In the genomic region with DNA sequence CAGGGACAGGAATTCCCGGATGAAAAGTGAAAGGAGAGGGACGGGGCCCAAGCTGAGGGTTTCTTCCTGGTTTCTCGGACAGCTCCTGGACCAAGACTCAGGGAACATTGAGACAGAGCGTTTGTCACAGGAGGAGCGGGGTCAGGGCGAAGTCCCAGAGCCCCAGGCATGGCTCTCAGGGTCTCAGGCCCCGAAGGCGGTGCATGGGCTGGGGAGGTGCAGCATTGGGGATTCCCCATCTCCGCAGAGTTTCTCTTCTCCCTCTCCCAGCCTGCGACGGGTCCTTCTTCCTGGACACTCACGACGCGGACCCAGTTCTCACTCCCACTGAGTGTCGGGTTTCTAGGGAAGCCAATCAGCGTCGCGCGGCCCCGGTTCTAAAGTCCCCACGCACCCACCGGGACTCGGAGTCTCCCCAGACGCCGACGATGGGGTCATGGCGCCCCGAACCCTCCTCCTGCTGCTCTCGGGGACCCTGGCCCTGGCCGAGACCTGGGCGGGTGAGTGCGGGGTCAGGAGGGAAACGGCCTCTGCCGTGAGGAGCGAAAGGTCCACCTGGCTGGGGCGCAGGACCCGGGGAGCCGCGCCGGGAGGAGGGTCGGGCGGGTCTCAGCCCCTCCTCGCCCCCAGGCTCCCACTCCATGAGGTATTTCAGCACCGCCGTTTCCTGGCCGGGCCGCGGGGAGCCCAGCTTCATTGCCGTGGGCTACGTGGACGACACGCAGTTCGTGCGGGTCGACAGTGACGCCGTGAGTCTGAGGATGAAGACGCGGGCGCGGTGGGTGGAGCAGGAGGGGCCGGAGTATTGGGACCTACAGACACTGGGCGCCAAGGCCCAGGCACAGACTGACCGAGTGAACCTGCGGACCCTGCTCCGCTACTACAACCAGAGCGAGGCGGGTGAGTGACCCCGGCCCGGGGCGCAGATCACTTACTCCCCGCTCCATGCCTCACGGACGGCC, we compare ENCODE assay signal across 8 cellular contexts. TPM values are rescaled to one million over a fixed set of nuclear protein-coding genes. Genes with fewer than 3 reads are reported as not detected.
DNase-seq lines count a peak whose midpoint lies in the region; ATAC-seq, FAIRE-seq and TF ChIP-seq lines count a peak whose summit lies in the region.

No MANE protein-coding gene starts in this region.

- peak overlapping the region in 2 of 4 donors; percentile 13 to 57 for H3K27ac ChIP-seq in pancreas

- H3K9me3 ChIP-seq in pancreas = no peaks in the 10 kb centered on the region

- peaks cover 32% of the 10 kb centered on the region for H3K27me3 Mint-ChIP-seq in activated T-cell treated with anti-CD3 and anti-CD28 coated beads, Interleukin-2, amount 50 U/mL, for 72 hours (ENCODE audit: low read depth)

- peaks cover 0 to 4% (median 0%) of the 10 kb centered on the region in 3 donors for H3K4me1 ChIP-seq in pancreas

- H3K36me3 Mint-ChIP-seq in activated T-cell treated with anti-CD3 and anti-CD28 coated beads, Interleukin-2, amount 50 U/mL, for 72 hours (ENCODE audit: insufficient read depth in 2 of 2) = peaks cover 1 to 3% of the 10 kb centered on the region in 2 donors

- ATAC-seq in activated T-cell treated with anti-CD3 and anti-CD28 coated beads, Interleukin-2, amount 50 U/mL, for 72 hours (replicated peaks in 1 of 2) = peak; percentile 41 to 57
- ATAC-seq in Right ventricle myocardium superior (ENCODE audit: poor library complexity) = peak; percentile 83
- peak; percentile 64 to 82 (median 74) for ATAC-seq in pancreas
- ATAC-seq in GM19324 (IDR thresholded peaks at IDR 0.05; ENCODE audit: low FRiP score, unreplicated experiment) = no peak
- ATAC-seq in GM21390 (IDR thresholded peaks at IDR 0.05; ENCODE audit: unreplicated experiment) = no peak

- H3K4me3 ChIP-seq in GM12875 (ENCODE audit: low read depth, low read length) (peak overlapping the region; percentile 36), pancreas (peak overlapping the region; percentile 24 to 83 (median 56))

- intact Hi-C loops in Right ventricle myocardium superior (cut with DNase I) = no loop called here
- intact Hi-C loops in pancreas (cut with DNase I) = no loop called here

- peak in 1 of 2 donors; percentile 19 for DNase-seq in activated T-cell treated with anti-CD3 and anti-CD28 coated beads, Interleukin-2, amount 50 U/mL, for 72 hours
- DNase-seq in Right ventricle myocardium superior = peak; percentile 68
- DNase-seq in pancreas = peak; percentile 17 to 73 (median 42)
- DNase-seq in A172 (ENCODE audit: low spot score) = no peak
- DNase-seq in NCI-H1105 treated with DMSO at 0.1 percent for 48 hours (lab: John Stamatoyannopoulos, UW) = no peak

- no peak overlapping the region for H3K27ac Mint-ChIP-seq in activated T-cell treated with anti-CD3 and anti-CD28 coated beads, Interleukin-2, amount 50 U/mL, for 72 hours

- H3K36me3 ChIP-seq in pancreas = no peaks in the 10 kb centered on the region

- TF ChIP-seq CTCF in GM12875 (IDR thresholded peaks at IDR 0.05; ENCODE audit: borderline replicate concordance, insufficient read depth, low read depth, low read length) (no peak), pancreas (IDR thresholded peaks at IDR 0.05) (no peak)

- no peaks in the 10 kb centered on the region for H3K9me3 Mint-ChIP-seq in activated T-cell treated with anti-CD3 and anti-CD28 coated beads, Interleukin-2, amount 50 U/mL, for 72 hours

- peak overlapping the region; percentile 74 to 82 for H3K4me3 Mint-ChIP-seq in activated T-cell treated with anti-CD3 and anti-CD28 coated beads, Interleukin-2, amount 50 U/mL, for 72 hours

- H3K4me1 Mint-ChIP-seq in activated T-cell treated with anti-CD3 and anti-CD28 coated beads, Interleukin-2, amount 50 U/mL, for 72 hours (ENCODE audit: low read depth) = peaks cover 21% of the 10 kb centered on the region

- H3K27me3 ChIP-seq in pancreas = no peaks in the 10 kb centered on the region

- 4 to 5% methylated on average over 64 to 74 of the region's 74 CpGs for WGBS in pancreas, 2 donors

- no peak for FAIRE-seq in pancreas (lab: Jason Lieb, UNC)

RNA-seq across cellular contexts. Expression of gene POLR1H, which starts 54.6 kb away (rescaled TPM):
- total RNA-seq in activated T-cell treated with anti-CD3 and anti-CD28 coated beads, Interleukin-2, amount 50 U/mL, for 72 hours = 10 to 100 TPM; 77.1 to 81.9 TPM
- total RNA-seq in Right ventricle myocardium superior (12.2 TPM), pancreas (10 to 100 TPM; 12.5 to 19.3 (median 13.5) TPM)
- polyA plus RNA-seq in pancreas = 10 to 100 TPM; 20.7 to 29.8 TPM
- total RNA-seq in A172 (2014; rRNA removed; shearing (Covaris generic)) = 16.7 and 19.4 TPM in 2 replicates

Comparison
In these comparisons a context has a peak if more than half of its experiments do, and no peak if none do; other contexts are left out.
1. ATAC-seq: peak in activated T-cell treated with anti-CD3 and anti-CD28 coated beads, Interleukin-2, amount 50 U/mL, for 72 hours (2 of 2), Right ventricle myocardium superior (single experiment) and pancreas (4 of 4); none in GM19324 (single experiment) and GM21390 (single experiment).
2. DNase-seq: peak in Right ventricle myocardium superior (single experiment) and pancreas (6 of 6); none in A172 (single experiment) and NCI-H1105 treated with DMSO at 0.1 percent for 48 hours (single experiment).